Comparison of ENCODE assay signal across 24 cellular contexts in genomic region chr1:53608071-53608470, GRCh38.
"Had no signal": no experiment of that assay in that cellular context is flagged by ENCODE, and none has a peak within 500 bp of the region (broad histone marks: within the 10 kb centered on the region; RNA-seq: fewer than 3 reads in every experiment).

No MANE protein-coding gene starts in this region.

- H3K4me1 Mint-ChIP-seq: activated CD4-positive, alpha-beta T cell treated with anti-CD3 and anti-CD28 coated beads for 36 hours; activated CD4-positive, alpha-beta T cell treated with anti-CD3 and anti-CD28 coated beads, Interleukin-2, amount 10 ng/mL, durations not matched to agents 24 days and 14 days had no signal

- H3K27me3 ChIP-seq: brain microvascular endothelial cell, esophagus muscularis mucosa, gastroesophageal sphincter had no signal

- DNase-seq: activated CD4-positive, alpha-beta memory T cell treated with anti-CD3 and anti-CD28 coated beads for 36 hours; activated CD4-positive, alpha-beta T cell treated with anti-CD3 and anti-CD28 coated beads for 36 hours; activated CD4-positive, alpha-beta T cell treated with anti-CD3 and anti-CD28 coated beads, Interleukin-2, amount 10 ng/mL, durations not matched to agents 24 days and 14 days; activated CD4-positive, CD25-positive, alpha-beta regulatory T cell; activated CD4-positive, CD25-positive, alpha-beta regulatory T cell treated with anti-CD3 and anti-CD28 coated beads, Interleukin-2, amount 50 U/mL, for 72 hours; activated CD8-positive, alpha-beta T cell treated with anti-CD3 and anti-CD28 coated beads, Interleukin-2, amount 10 ng/mL, durations not matched to agents 7 days and 5 days; activated gamma-delta T cell treated with Interleukin-2 at 50 U/mL for 16 hours; activated naive CD4-positive, alpha-beta T cell treated with anti-CD3 and anti-CD28 coated beads, Interleukin-2, amount 50 U/mL, for 16 hours; activated naive CD4-positive, alpha-beta T cell treated with Interleukin-2 at 50 U/mL for 16 hours; activated T-cell treated with anti-CD3 and anti-CD28 coated beads, Interleukin-2, amount 50 U/mL, for 1 hour; activated T-cell treated with anti-CD3 and anti-CD28 coated beads, Interleukin-2, amount 50 U/mL, for 48 hours; amniotic stem cell; anterior cingulate cortex; brain microvascular endothelial cell; cortex of kidney; dermis blood vessel endothelial cell; effector CD4-positive, alpha-beta T cell; effector memory CD8-positive, alpha-beta T cell; foreskin melanocyte; T-helper 2 cell had no signal

- H3K4me3 ChIP-seq: esophagus muscularis mucosa, gastroesophageal sphincter had no signal

- ATAC-seq: activated CD4-positive, alpha-beta T cell treated with anti-CD3 and anti-CD28 coated beads for 36 hours; activated CD8-positive, alpha-beta T cell treated with anti-CD3 and anti-CD28 coated beads, Interleukin-2, amount 10 ng/mL, durations not matched to agents 7 days and 5 days; effector memory CD8-positive, alpha-beta T cell; gastroesophageal sphincter had no signal

- H3K4me3 Mint-ChIP-seq: activated CD4-positive, alpha-beta memory T cell treated with anti-CD3 and anti-CD28 coated beads for 36 hours; activated CD4-positive, alpha-beta T cell treated with anti-CD3 and anti-CD28 coated beads for 36 hours; activated CD4-positive, alpha-beta T cell treated with anti-CD3 and anti-CD28 coated beads, Interleukin-2, amount 10 ng/mL, durations not matched to agents 24 days and 14 days; activated CD8-positive, alpha-beta T cell treated with anti-CD3 and anti-CD28 coated beads, Interleukin-2, amount 10 ng/mL, durations not matched to agents 7 days and 5 days; activated naive CD8-positive, alpha-beta T cell; central memory CD8-positive, alpha-beta T cell; effector memory CD8-positive, alpha-beta T cell had no signal

- H3K4me1 ChIP-seq: esophagus muscularis mucosa, gastroesophageal sphincter had no signal

- H3K27me3 Mint-ChIP-seq: activated CD4-positive, alpha-beta T cell treated with anti-CD3 and anti-CD28 coated beads for 36 hours; activated naive CD8-positive, alpha-beta T cell; central memory CD8-positive, alpha-beta T cell; effector memory CD8-positive, alpha-beta T cell had no signal

- H3K27ac ChIP-seq: brain microvascular endothelial cell, esophagus muscularis mucosa, gastroesophageal sphincter had no signal

- H3K27ac Mint-ChIP-seq: activated CD4-positive, alpha-beta memory T cell treated with anti-CD3 and anti-CD28 coated beads for 36 hours; activated CD4-positive, alpha-beta T cell treated with anti-CD3 and anti-CD28 coated beads for 36 hours; activated CD4-positive, alpha-beta T cell treated with anti-CD3 and anti-CD28 coated beads, Interleukin-2, amount 10 ng/mL, durations not matched to agents 24 days and 14 days; activated CD8-positive, alpha-beta T cell treated with anti-CD3 and anti-CD28 coated beads, Interleukin-2, amount 10 ng/mL, durations not matched to agents 7 days and 5 days; activated naive CD8-positive, alpha-beta T cell; effector memory CD8-positive, alpha-beta T cell had no signal

- H3K36me3 ChIP-seq: brain microvascular endothelial cell, esophagus muscularis mucosa, gastroesophageal sphincter had no signal
